ENCODE assay signal across 21 cellular contexts in the genomic region with DNA sequence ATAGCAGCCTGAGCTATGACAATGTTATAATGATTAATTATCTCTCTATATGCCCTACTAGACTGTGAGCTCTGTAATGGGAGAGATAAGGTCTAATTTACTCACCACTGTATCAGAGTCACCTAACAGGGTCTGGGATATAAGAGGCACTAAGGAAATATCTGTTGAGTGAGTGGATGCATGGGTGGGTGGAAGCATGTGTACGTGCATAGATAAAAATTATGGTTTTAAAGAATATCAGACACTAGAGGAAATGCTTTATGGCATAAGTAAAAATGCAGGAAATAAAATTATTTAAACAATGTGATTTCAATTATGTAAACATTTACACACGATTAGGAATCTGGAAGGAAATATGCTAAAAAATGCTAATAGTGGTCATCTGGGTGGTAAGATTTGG.
"Had no signal": no experiment of that assay in that cellular context is flagged by ENCODE, and none has a peak within 500 bp of the region (broad histone marks: within the 10 kb centered on the region; RNA-seq: fewer than 3 reads in every experiment).

No MANE protein-coding gene starts in this region.

- ATAC-seq: activated CD8-positive, alpha-beta T cell treated with anti-CD3 and anti-CD28 coated beads, Interleukin-2, amount 10 ng/mL, durations not matched to agents 7 days and 5 days; activated T-cell treated with anti-CD3 and anti-CD28 coated beads, Interleukin-2, amount 50 U/mL, for 72 hours; heart left ventricle; left colon; lower lobe of right lung; sciatic nerve; upper lobe of right lung; WTC11 had no signal

- H3K36me3 ChIP-seq: esophagus muscularis mucosa, heart left ventricle, lower lobe of right lung, ovary, stomach, upper lobe of right lung had no signal

- H3K4me1 ChIP-seq: heart left ventricle, lower lobe of right lung, stomach, upper lobe of right lung had no signal

- H3K9me3 ChIP-seq: esophagus muscularis mucosa, heart left ventricle, lower lobe of right lung, ovary, stomach, testis, upper lobe of right lung had no signal

- DNase-seq: activated CD4-positive, alpha-beta T cell treated with anti-CD3 and anti-CD28 coated beads for 4 hours; activated CD8-positive, alpha-beta memory T cell treated with anti-CD3 and anti-CD28 coated beads, Interleukin-2, amount 50 U/mL, for 48 hours; activated CD8-positive, alpha-beta T cell treated with anti-CD3 and anti-CD28 coated beads, Interleukin-2, amount 10 ng/mL, durations not matched to agents 7 days and 5 days; activated gamma-delta T cell treated with Interleukin-2 at 50 U/mL for 16 hours; activated T-cell treated with anti-CD3 and anti-CD28 coated beads, Interleukin-2, amount 50 U/mL, for 72 hours; caudate nucleus; foreskin melanocyte; heart left ventricle; left colon; lower lobe of right lung; nephron progenitor cell; ovary; stimulated activated CD4-positive, alpha-beta T cell treated with anti-CD3 and anti-CD28 coated beads, Interleukin-1b, Interleukin-23, amount 100 ng/mL, for 48 hours; stomach; testis; upper lobe of right lung had no signal

- FAIRE-seq: colon, TTC549 had no signal

- H3K27me3 ChIP-seq: ovary, testis, upper lobe of right lung had no signal

- H3K4me3 ChIP-seq: esophagus muscularis mucosa, heart left ventricle, lower lobe of right lung, ovary, stomach, testis, upper lobe of right lung had no signal

- H3K27ac ChIP-seq: esophagus muscularis mucosa, heart left ventricle, lower lobe of right lung, ovary, stomach, testis, upper lobe of right lung had no signal
